Comparison of ENCODE assay signal across 1 cellular context in genomic region chr3:43695863-43696262, GRCh38.
TF ChIP-seq lines count a peak whose summit lies in the region.

No MANE protein-coding gene starts in this region.

TF ChIP-seq in IMR-90, 13 proteins besides CTCF, POLR2A, EP300 and RAD21:
- no peak for TF ChIP-seq MXI1 (IDR thresholded peaks at IDR 0.05; ENCODE audit: borderline replicate concordance, low read depth, low read length)
- TF ChIP-seq CHD1 (IDR thresholded peaks at IDR 0.05; ENCODE audit: low read depth, low read length), result no peak
- no peak for TF ChIP-seq USF2 (IDR thresholded peaks at IDR 0.05; ENCODE audit: low read depth, low read length)
- TF ChIP-seq RFX5 (IDR thresholded peaks at IDR 0.05; ENCODE audit: low read depth, low read length), result no peak
- TF ChIP-seq NFE2L2 (IDR thresholded peaks at IDR 0.05; ENCODE audit: low read depth, low read length), result no peak
- no peak for TF ChIP-seq MAFK (IDR thresholded peaks at IDR 0.05; ENCODE audit: low read depth, low read length)
- TF ChIP-seq RCOR1 (IDR thresholded peaks at IDR 0.05; ENCODE audit: insufficient replicate concordance, low read length), result no peak
- no peak for TF ChIP-seq SMC3 (IDR thresholded peaks at IDR 0.05; ENCODE audit: low read depth, low read length)
- no peak for TF ChIP-seq BHLHE40 (IDR thresholded peaks at IDR 0.05; ENCODE audit: low read depth, low read length)
- no peak for TF ChIP-seq FOS (IDR thresholded peaks at IDR 0.05; ENCODE audit: low read depth, low read length)
- TF ChIP-seq MAZ (IDR thresholded peaks at IDR 0.05; ENCODE audit: borderline replicate concordance, low read depth, low read length), result no peak
- TF ChIP-seq ELK1 (IDR thresholded peaks at IDR 0.05; ENCODE audit: borderline replicate concordance, low read depth, low read length), result no peak
- TF ChIP-seq CEBPB (IDR thresholded peaks at IDR 0.05; ENCODE audit: low read depth, low read length), result no peak
